In genomic region chr9:128276008-128276573, GRCh38 we compare ENCODE assay signal across 8 cellular contexts.
A peak's percentile ranks its signal among the peaks of the same experiment; 100 is the strongest.
DNase-seq lines count a peak whose midpoint lies in the region; ATAC-seq lines count a peak whose summit lies in the region.

SWI5 (plus strand) TSS chr9:128276276.

- peak within 1 kb of the TSS; percentile 81 to 96 (median 89) for H3K9ac ChIP-seq in BLaER1 treated with 17β-estradiol and CSF1 and Interleukin-3, amounts not matched to agents 10 nM and 100 nM

- peaks cover 0 to 10% (median 0%) of the 10 kb centered on the region in 11 experiments; a peak in 3 of 22 replicates for H4K20me1 ChIP-seq in BLaER1 treated with 17β-estradiol and CSF1 and Interleukin-3, amounts not matched to agents 10 nM and 100 nM

- no peaks in the 10 kb centered on the region for H3K27me3 ChIP-seq in BLaER1 treated with 17β-estradiol and CSF1 and Interleukin-3, amounts not matched to agents 10 nM and 100 nM
- no peaks in the 10 kb centered on the region for H3K27me3 ChIP-seq in layer of hippocampus (ENCODE audit: control insufficient read depth, insufficient read depth, low read length)

- peak within 1 kb of the TSS; percentile 78 to 95 (median 92) for H3K4me3 ChIP-seq in BLaER1 treated with 17β-estradiol and CSF1 and Interleukin-3, amounts not matched to agents 10 nM and 100 nM

- peaks cover 21 to 28% (median 26%) of the 10 kb centered on the region in 11 experiments for H3K36me3 ChIP-seq in BLaER1 treated with 17β-estradiol and CSF1 and Interleukin-3, amounts not matched to agents 10 nM and 100 nM

- DNase-seq in NCI-H526 (lab: John Stamatoyannopoulos, UW) = peak; percentile 89 to 98
- DNase-seq in activated CD4-positive, alpha-beta T cell treated with anti-CD3 and anti-CD28 coated beads for 48 hours = peak; percentile 100
- DNase-seq in stimulated activated CD4-positive, alpha-beta T cell treated with anti-CD3 and anti-CD28 coated beads, Interleukin-1b, Interleukin-23, amount 100 ng/mL, for 24 hours (ENCODE audit: low read depth in 4 of 4, low spot score in 1 of 4) = peak; percentile 100

- H3K9me3 ChIP-seq in BLaER1 treated with 17β-estradiol and CSF1 and Interleukin-3, amounts not matched to agents 10 nM and 100 nM (replicated peaks in 1 of 11) = no peaks in the 10 kb centered on the region

- H3K27ac ChIP-seq in BLaER1 treated with 17β-estradiol and CSF1 and Interleukin-3, amounts not matched to agents 10 nM and 100 nM = peak within 1 kb of the TSS; percentile 73 to 92 (median 83)
- H3K27ac ChIP-seq in cingulate gyrus (ENCODE audit: low read depth, low read length) = peak within 1 kb of the TSS; percentile 85
- peak within 1 kb of the TSS; percentile 82 for H3K27ac ChIP-seq in layer of hippocampus (ENCODE audit: low read depth, low read length)

- H3K4me2 ChIP-seq in BLaER1 treated with 17β-estradiol and CSF1 and Interleukin-3, amounts not matched to agents 10 nM and 100 nM = peak within 1 kb of the TSS; percentile 92 to 100 (median 99)

- H3K4me1 ChIP-seq in BLaER1 treated with 17β-estradiol and CSF1 and Interleukin-3, amounts not matched to agents 10 nM and 100 nM = peaks cover 59 to 68% (median 66%) of the 10 kb centered on the region in 10 experiments

- ATAC-seq in GM19328 (IDR thresholded peaks at IDR 0.05; ENCODE audit: unreplicated experiment) = peak; percentile 95
- peak; percentile 94 for ATAC-seq in HG03469 (IDR thresholded peaks at IDR 0.05; ENCODE audit: unreplicated experiment)

Comparison
In these comparisons a context has a peak if more than half of its experiments do, and no peak if none do; other contexts are left out.
1. Peak in every context shown above with its lines: DNase-seq, ATAC-seq, H3K4me3 ChIP-seq and H3K27ac ChIP-seq.